ENCODE assay signal across 1 cellular context in the genomic region with DNA sequence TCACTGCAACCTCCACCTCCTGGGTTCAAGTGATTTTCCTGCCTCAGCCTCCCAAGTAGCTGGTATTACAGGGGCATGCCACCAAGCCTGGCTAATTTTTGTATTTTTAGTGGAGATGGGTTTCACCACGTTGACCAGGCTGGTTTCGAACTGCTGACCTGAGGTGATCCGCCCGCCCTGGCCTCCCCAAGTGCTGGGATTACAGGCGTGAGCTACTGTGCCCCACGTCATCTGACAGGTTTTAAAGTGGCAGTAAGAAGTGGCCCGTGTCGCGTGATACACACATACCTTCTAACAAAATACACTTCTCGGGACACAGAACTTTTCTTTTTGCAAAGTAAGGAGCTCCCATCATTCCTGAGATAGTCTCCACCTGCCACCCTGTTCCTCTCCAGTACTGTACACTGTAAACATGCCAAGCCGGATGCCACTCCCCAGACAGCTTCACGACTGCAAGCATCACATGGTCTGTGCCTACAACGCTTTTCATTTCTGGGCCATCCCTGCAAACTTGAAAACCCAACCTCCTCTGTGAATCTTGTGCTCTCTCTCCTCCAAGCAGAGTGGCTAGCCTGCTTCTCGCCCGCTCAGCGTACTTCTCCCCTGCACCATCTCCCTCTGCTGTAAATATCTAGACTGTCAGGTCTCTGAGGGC.
TF ChIP-seq lines count a peak whose summit lies in the region.

No MANE protein-coding gene starts in this region.

TF ChIP-seq in IMR-90, 13 proteins besides CTCF, POLR2A, EP300 and RAD21 (continued from another document):
- TF ChIP-seq, protein P1, sequence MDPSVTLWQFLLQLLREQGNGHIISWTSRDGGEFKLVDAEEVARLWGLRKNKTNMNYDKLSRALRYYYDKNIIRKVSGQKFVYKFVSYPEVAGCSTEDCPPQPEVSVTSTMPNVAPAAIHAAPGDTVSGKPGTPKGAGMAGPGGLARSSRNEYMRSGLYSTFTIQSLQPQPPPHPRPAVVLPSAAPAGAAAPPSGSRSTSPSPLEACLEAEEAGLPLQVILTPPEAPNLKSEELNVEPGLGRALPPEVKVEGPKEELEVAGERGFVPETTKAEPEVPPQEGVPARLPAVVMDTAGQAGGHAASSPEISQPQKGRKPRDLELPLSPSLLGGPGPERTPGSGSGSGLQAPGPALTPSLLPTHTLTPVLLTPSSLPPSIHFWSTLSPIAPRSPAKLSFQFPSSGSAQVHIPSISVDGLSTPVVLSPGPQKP (IDR thresholded peaks at IDR 0.05; ENCODE audit: borderline replicate concordance, low read depth, low read length) = no peak
